In genomic region chr3:48543271-48543866, GRCh38 we compare ENCODE assay signal across 2 cellular contexts.
TF ChIP-seq lines count a peak whose summit lies in the region.

No MANE protein-coding gene starts in this region.

TF ChIP-seq in IMR-90, 13 proteins besides CTCF, POLR2A, EP300 and RAD21:
- TF ChIP-seq FOS (IDR thresholded peaks at IDR 0.05; ENCODE audit: low read depth, low read length) (no peak), RCOR1 (IDR thresholded peaks at IDR 0.05; ENCODE audit: insufficient replicate concordance, low read length) (no peak), USF2 (IDR thresholded peaks at IDR 0.05; ENCODE audit: low read depth, low read length) (no peak)

TF ChIP-seq in SK-N-SH, 30 proteins besides CTCF, POLR2A, EP300 and RAD21:
- TF ChIP-seq MXI1 (IDR thresholded peaks at IDR 0.05; ENCODE audit: low read depth, low read length) = peak; percentile 96
- TF ChIP-seq JUND (IDR thresholded peaks at IDR 0.05) = no peak
- TF ChIP-seq TEAD4 (IDR thresholded peaks at IDR 0.05; ENCODE audit: borderline replicate concordance, insufficient read depth) = no peak
- peak; percentile 46; the same call in 1 of the 2 replicates for TF ChIP-seq RCOR1 (IDR thresholded peaks at IDR 0.05; ENCODE audit: low read length)
TF ChIP-seq in SK-N-SH: peak in this region for 2.
